In genomic region chr13:96020155-96020575, GRCh38 we compare ENCODE assay signal across 8 cellular contexts. TPM values are rescaled to one million over a fixed set of nuclear protein-coding genes. Genes with fewer than 3 reads are reported as not detected.
DNase-seq lines count a peak whose midpoint lies in the region; ATAC-seq and TF ChIP-seq lines count a peak whose summit lies in the region.

No MANE protein-coding gene starts in this region.

- no peaks in the 10 kb centered on the region for H3K27me3 ChIP-seq in sigmoid colon

- TF ChIP-seq EP300 in sigmoid colon (IDR thresholded peaks at IDR 0.05), result no peak

- H3K4me3 ChIP-seq in WI38 (ENCODE audit: low read depth, low read length) (no peak overlapping the region), sigmoid colon (no peak overlapping the region)

- H3K4me1 ChIP-seq in sigmoid colon, result no peaks in the 10 kb centered on the region

- TF ChIP-seq CTCF in WI38 (IDR thresholded peaks at IDR 0.05; ENCODE audit: low read depth, low read length), result peak; percentile 45
- peak in 3 of 4 experiments; percentile 35 to 49 (median 43) for TF ChIP-seq CTCF in sigmoid colon (IDR thresholded peaks at IDR 0.05)

- peak; percentile 98 for ATAC-seq in GM18868 (IDR thresholded peaks at IDR 0.05; ENCODE audit: unreplicated experiment)
- ATAC-seq in HG03025 (IDR thresholded peaks at IDR 0.05; ENCODE audit: low FRiP score, unreplicated experiment), result peak; percentile 92

- DNase-seq in CD1c-positive myeloid dendritic cell (ENCODE audit: extremely low spot score) (peak; percentile 45), NCI-H1694 treated with DMSO at 0.1 percent for 48 hours (lab: John Stamatoyannopoulos, UW) (peak; percentile 88), head of caudate nucleus (peak in 31 of 42 donors; percentile 10 to 76 (median 53)), sigmoid colon (no peak)
- DNase-seq in stimulated activated CD4-positive, alpha-beta T cell treated with anti-CD3 and anti-CD28 coated beads, Interleukin-2, amount 100 ng/mL, for 48 hours, result no peak

- 17 to 50% methylated on average over 3 of the region's 3 CpGs for WGBS in sigmoid colon, 2 donors

- H3K36me3 ChIP-seq in sigmoid colon, result peaks cover 0 to 22% (median 0%) of the 10 kb centered on the region in 4 donors

- peaks cover 0 to 6% (median 2%) of the 10 kb centered on the region in 4 donors for H3K9me3 ChIP-seq in sigmoid colon

- TF ChIP-seq POLR2A in sigmoid colon (IDR thresholded peaks at IDR 0.05), result no peak

- intact Hi-C loops in head of caudate nucleus (cut with DNase I) (no loop called here), sigmoid colon (cut with DNase I) (loop anchor here (5.0 to 10.0 kb wide), 2 partner anchors 795 to 937 kb away; no protein-coding TSS in a partner anchor)

- H3K27ac ChIP-seq in sigmoid colon, result no peak overlapping the region

RNA-seq across cellular contexts. Expression of gene UGGT2, which starts 33.0 kb away (rescaled TPM):
- 10 to 100 TPM; 32.7 to 40.2 (median 38.6) TPM for total RNA-seq in sigmoid colon
- 1 to 10 TPM; 1.2 to 4.9 (median 3.2) TPM for polyA plus RNA-seq in sigmoid colon

Comparison
In these comparisons a context has a peak if more than half of its experiments do, and no peak if none do; other contexts are left out.
1. DNase-seq: peak in CD1c-positive myeloid dendritic cell (single experiment), NCI-H1694 treated with DMSO at 0.1 percent for 48 hours (single experiment) and head of caudate nucleus (31 of 42); none in sigmoid colon (single experiment) and stimulated activated CD4-positive, alpha-beta T cell treated with anti-CD3 and anti-CD28 coated beads, Interleukin-2, amount 100 ng/mL, for 48 hours (0 of 2).